ENCODE assay signal across 24 cellular contexts in genomic region chr10:57367412-57367811, GRCh38.
DNase-seq lines count a peak whose midpoint lies in the region; ATAC-seq, FAIRE-seq and TF ChIP-seq lines count a peak whose summit lies in the region.
"Had no signal": no experiment of that assay in that cellular context is flagged by ENCODE, and none has a peak within 500 bp of the region (broad histone marks: within the 10 kb centered on the region; RNA-seq: fewer than 3 reads in every experiment).

No MANE protein-coding gene starts in this region.

- H3K4me3 ChIP-seq in HepG2 (replicated peaks in 1 of 3; ENCODE audit: insufficient read depth in 1 of 3, low read depth in 2 of 3, low read length in 3 of 3) (no peak overlapping the region), right lobe of liver (no peak overlapping the region), K562 (no peak overlapping the region), thyroid gland (replicated peaks in 1 of 3) (no peak overlapping the region)
- H3K4me3 ChIP-seq: BLaER1, GM12878 had no signal

- no peaks in the 10 kb centered on the region for H3K9me1 ChIP-seq in K562 (ENCODE audit: control insufficient read depth, insufficient read depth, low read length)

- no peaks in the 10 kb centered on the region for H3K79me2 ChIP-seq in HepG2 (ENCODE audit: insufficient read depth, low read length)
- no peaks in the 10 kb centered on the region for H3K79me2 ChIP-seq in K562 (ENCODE audit: control insufficient read depth, insufficient read depth, low read length)

- H3K4me1 ChIP-seq in HepG2 (ENCODE audit: insufficient read depth, low read length) (no peaks in the 10 kb centered on the region), right lobe of liver (no peaks in the 10 kb centered on the region), K562 (replicated peaks in 1 of 2; ENCODE audit: control insufficient read depth in 2 of 2, insufficient read depth in 2 of 2, low read length in 2 of 2) (no peaks in the 10 kb centered on the region), thyroid gland (no peaks in the 10 kb centered on the region)
- H3K4me1 ChIP-seq: BE2C, BLaER1 had no signal

- H3K36me3 ChIP-seq in HepG2 (replicated peaks in 1 of 2; ENCODE audit: control insufficient read depth in 1 of 2, insufficient read depth in 2 of 2, low read length in 2 of 2) (no peaks in the 10 kb centered on the region), right lobe of liver (no peaks in the 10 kb centered on the region), K562 (ENCODE audit: control insufficient read depth, insufficient read depth, low read length) (no peaks in the 10 kb centered on the region), thyroid gland (no peaks in the 10 kb centered on the region)
- H3K36me3 ChIP-seq: BE2C, BLaER1 had no signal

- H4K20me1 ChIP-seq in HepG2 (ENCODE audit: insufficient read depth, low read length) (no peaks in the 10 kb centered on the region), K562 (replicated peaks; ENCODE audit: control insufficient read depth, insufficient read depth, low read length) (no peaks in the 10 kb centered on the region)
- H4K20me1 ChIP-seq: BLaER1 had no signal

- CTCF ChIA-PET in HepG2 (lab: Yijun Ruan, JAX; ENCODE audit: low intra/inter-chr PET ratio, low total read pairs): no interaction called here
- CTCF ChIA-PET in K562 (lab: Yijun Ruan, JAX; ENCODE audit: low intra/inter-chr PET ratio): no interaction called here

- ATAC-seq in HepG2 (no peak), right lobe of liver (no peak), K562 (no peak)
- ATAC-seq: GM12878 had no signal

- TF ChIP-seq POLR2A in HepG2 (IDR thresholded peaks at IDR 0.05; ENCODE audit: insufficient read depth in 1 of 2, low read depth in 2 of 2, low read length in 2 of 2) (no peak), right lobe of liver (IDR thresholded peaks at IDR 0.05) (no peak), K562 (conservative IDR thresholded peaks at IDR 0.05) (no peak), thyroid gland (IDR thresholded peaks at IDR 0.05) (no peak)

- no peak overlapping the region for H3K4me2 ChIP-seq in HepG2 (ENCODE audit: low read depth, low read length)
- H3K4me2 ChIP-seq in K562 (ENCODE audit: insufficient read depth, low read length): no peak overlapping the region
- H3K4me2 ChIP-seq: BLaER1 had no signal

- BruUV-seq in HepG2 (replicated peaks; lab: Mats Ljungman, UMichigan) (no TSS peak), K562 (replicated peaks; lab: Mats Ljungman, UMichigan) (no TSS peak)

- TF ChIP-seq CTCF in HepG2 (CRISPR knock-in tag; IDR thresholded peaks at IDR 0.05): no peak
- no peak for TF ChIP-seq CTCF in right lobe of liver (IDR thresholded peaks at IDR 0.05)
- TF ChIP-seq CTCF in K562 (IDR thresholded peaks at IDR 0.05 in 2 of 3, conservative IDR thresholded peaks at IDR 0.05 in 1 of 3; ENCODE audit: insufficient read depth in 2 of 3, low read depth in 1 of 3, low read length in 3 of 3): no peak
- TF ChIP-seq CTCF in thyroid gland (IDR thresholded peaks at IDR 0.05): no peak

- TF ChIP-seq RAD21 in HepG2 (CRISPR knock-in tag; IDR thresholded peaks at IDR 0.05) (no peak), K562 (CRISPR knock-in tag; conservative IDR thresholded peaks at IDR 0.05 in 1 of 2, IDR thresholded peaks at IDR 0.05 in 1 of 2) (no peak)

- in situ Hi-C loops in HepG2 (cut with HindIII; ENCODE audit: extremely low pct_ligation_motif_present, low pct_unique_long_range_greater_than_20kb) (no loop called here), K562 (cut with MboI) (no loop called here)

- DNase-seq in HepG2 (ENCODE audit: low spot score): no peak
- DNase-seq in right lobe of liver: no peak
- no peak for DNase-seq in K562 (ENCODE audit: extremely low read depth in 1 of 4, low spot score in 3 of 4)
- DNase-seq in thyroid gland: no peak
- no peak for DNase-seq in ureter (ENCODE audit: low spot score)
- DNase-seq: ACHN; BE2C; C1 segment of cervical spinal cord; CD4-positive, alpha-beta memory T cell; CD4-positive, CD25-positive, alpha-beta regulatory T cell; CD8-positive, alpha-beta memory T cell; COR-L47; DMS 273 treated with DMSO at 0.1 percent for 48 hours; DMS153; DMS53; DMS79; DND-41; EL; GDM1 had no signal

- H3K27me3 ChIP-seq in HepG2 (ENCODE audit: control insufficient read depth in 1 of 2, insufficient read depth in 2 of 2, low read length in 2 of 2) (no peaks in the 10 kb centered on the region), right lobe of liver (no peaks in the 10 kb centered on the region), K562 (ENCODE audit: control insufficient read depth in 2 of 2, insufficient read depth in 2 of 2, low read length in 2 of 2) (no peaks in the 10 kb centered on the region), thyroid gland (no peaks in the 10 kb centered on the region)
- H3K27me3 ChIP-seq: BE2C, BLaER1 had no signal

- WGBS in HepG2 (ENCODE audit: low lambda C conversion rate): 15% methylated on average over 5 of the region's 5 CpGs
- WGBS in right lobe of liver (ENCODE audit: insufficient coverage, low coverage, low lambda C conversion rate, missing lambda C conversion rate): 54% methylated on average over 5 of the region's 5 CpGs
- 1% methylated on average over 5 of the region's 5 CpGs for WGBS in K562 (ENCODE audit: insufficient coverage, low coverage, missing lambda C conversion rate)
- 73 to 76% methylated on average over 5 of the region's 5 CpGs for WGBS in thyroid gland, 2 donors

- FAIRE-seq in HepG2 (lab: Jason Lieb, UNC) (no peak), K562 (lab: Jason Lieb, UNC) (no peak)
- FAIRE-seq: GM12878, GM12892, GM18507 had no signal

- H2AFZ ChIP-seq in HepG2 (ENCODE audit: low read length) (no peak overlapping the region), K562 (ENCODE audit: low read depth, low read length) (no peak overlapping the region)

- H3K9ac ChIP-seq in HepG2 (ENCODE audit: insufficient read depth, low read depth, low read length) (no peak overlapping the region), K562 (ENCODE audit: insufficient read depth in 1 of 2, low read depth in 2 of 2, low read length in 2 of 2) (no peak overlapping the region)
- H3K9ac ChIP-seq: BLaER1 had no signal

- H3K9me3 ChIP-seq in HepG2 (ENCODE audit: low read length): no peaks in the 10 kb centered on the region
- no peaks in the 10 kb centered on the region for H3K9me3 ChIP-seq in right lobe of liver
- no peaks in the 10 kb centered on the region for H3K9me3 ChIP-seq in K562 (replicated peaks; ENCODE audit: control insufficient read depth, insufficient read depth, low read depth, low read length)
- H3K9me3 ChIP-seq in thyroid gland: no peaks in the 10 kb centered on the region
- H3K9me3 ChIP-seq: BE2C, BLaER1 had no signal

- POLR2A ChIA-PET in HepG2 (lab: Yijun Ruan, JAX): no interaction called here
- POLR2A ChIA-PET in K562 (lab: Yijun Ruan, JAX): no interaction called here

- H3K27ac ChIP-seq in HepG2 (ENCODE audit: extremely low read length, insufficient read depth, low read length) (no peak overlapping the region), right lobe of liver (no peak overlapping the region), K562 (ENCODE audit: extremely low read depth, low read depth, low read length) (no peak overlapping the region), thyroid gland (no peak overlapping the region)
- H3K27ac ChIP-seq: 22Rv1, BLaER1 had no signal

- intact Hi-C loops in HepG2 (cut with micrococcal nuclease; ENCODE audit: unreplicated experiment) (no loop called here), right lobe of liver (cut with DNase I) (no loop called here), K562 (cut with micrococcal nuclease) (no loop called here), thyroid gland (cut with DNase I) (no loop called here)

- TF ChIP-seq EP300 in HepG2 (IDR thresholded peaks at IDR 0.05; ENCODE audit: low read depth in 2 of 2, low read length in 2 of 2): no peak
- no peak for TF ChIP-seq EP300 in HepG2 (CRISPR knock-in tag; IDR thresholded peaks at IDR 0.05; ENCODE audit: borderline replicate concordance)
- TF ChIP-seq EP300 in K562 (IDR thresholded peaks at IDR 0.05; ENCODE audit: low read length): no peak

TF ChIP-seq in HepG2, 621 proteins besides CTCF, POLR2A, EP300 and RAD21 (continues in another document):
- TF ChIP-seq ZNF329 (CRISPR knock-in tag; IDR thresholded peaks at IDR 0.05; ENCODE audit: low read depth) (no peak), JUND (CRISPR knock-in tag; IDR thresholded peaks at IDR 0.05) (no peak), ZNF850 (CRISPR knock-in tag; conservative IDR thresholded peaks at IDR 0.05) (no peak), ZNF205 (CRISPR knock-in tag; IDR thresholded peaks at IDR 0.05) (no peak)
- TF ChIP-seq, protein P1, sequence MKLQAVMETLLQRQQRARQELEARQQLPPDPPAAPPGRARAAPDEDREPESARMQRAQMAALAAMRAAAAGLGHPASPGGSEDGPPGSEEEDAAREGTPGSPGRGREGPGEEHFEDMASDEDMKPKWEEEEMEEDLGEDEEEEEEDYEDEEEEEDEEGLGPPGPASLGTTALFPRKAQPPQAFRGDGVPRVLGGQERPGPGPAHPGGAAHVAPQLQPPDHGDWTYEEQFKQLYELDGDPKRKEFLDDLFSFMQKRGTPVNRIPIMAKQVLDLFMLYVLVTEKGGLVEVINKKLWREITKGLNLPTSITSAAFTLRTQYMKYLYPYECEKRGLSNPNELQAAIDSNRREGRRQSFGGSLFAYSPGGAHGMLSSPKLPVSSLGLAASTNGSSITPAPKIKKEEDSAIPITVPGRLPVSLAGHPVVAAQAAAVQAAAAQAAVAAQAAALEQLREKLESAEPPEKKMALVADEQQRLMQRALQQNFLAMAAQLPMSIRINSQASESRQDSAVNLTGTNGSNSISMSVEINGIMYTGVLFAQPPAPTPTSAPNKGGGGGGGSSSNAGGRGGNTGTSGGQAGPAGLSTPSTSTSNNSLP (IDR thresholded peaks at IDR 0.05; ENCODE audit: low read depth, low read length): no peak

TF ChIP-seq in K562, 482 proteins besides CTCF, POLR2A, EP300 and RAD21 (continues in another document):
- TF ChIP-seq PHB (CRISPR knock-in tag; IDR thresholded peaks at IDR 0.05) (no peak), E2F8 (IDR thresholded peaks at IDR 0.05; ENCODE audit: low read depth, partially characterized antibody) (no peak)

Comparison
In these comparisons a context has a peak if more than half of its experiments do, and no peak if none do; other contexts are left out.
1. Of the 241 proteins assayed by ChIP-seq in both HepG2 and K562: peak only in HepG2: none; only in K562: none; in both: MAFF and MAFK; in neither: 239.